In genomic region chr1:246583448-246584185, GRCh38 we compare ENCODE assay signal across 1 cellular context.
TF ChIP-seq lines count a peak whose summit lies in the region.

No MANE protein-coding gene starts in this region.

TF ChIP-seq in HepG2, 621 proteins besides CTCF, POLR2A, EP300 and RAD21 (continued from another document and continues in another):
- peak in 1 of 2 experiments; percentile 43; a peak in 1 of 4 replicates for TF ChIP-seq REST (IDR thresholded peaks at IDR 0.05; ENCODE audit: borderline replicate concordance in 1 of 2, low read depth in 1 of 2, low read length in 2 of 2)
- TF ChIP-seq, protein P1, sequence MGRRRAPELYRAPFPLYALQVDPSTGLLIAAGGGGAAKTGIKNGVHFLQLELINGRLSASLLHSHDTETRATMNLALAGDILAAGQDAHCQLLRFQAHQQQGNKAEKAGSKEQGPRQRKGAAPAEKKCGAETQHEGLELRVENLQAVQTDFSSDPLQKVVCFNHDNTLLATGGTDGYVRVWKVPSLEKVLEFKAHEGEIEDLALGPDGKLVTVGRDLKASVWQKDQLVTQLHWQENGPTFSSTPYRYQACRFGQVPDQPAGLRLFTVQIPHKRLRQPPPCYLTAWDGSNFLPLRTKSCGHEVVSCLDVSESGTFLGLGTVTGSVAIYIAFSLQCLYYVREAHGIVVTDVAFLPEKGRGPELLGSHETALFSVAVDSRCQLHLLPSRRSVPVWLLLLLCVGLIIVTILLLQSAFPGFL (CRISPR knock-in tag; IDR thresholded peaks at IDR 0.05) = no peak
- TF ChIP-seq ZNF549 (CRISPR knock-in tag; IDR thresholded peaks at IDR 0.05) = no peak
- no peak for TF ChIP-seq ATF6 (CRISPR knock-in tag; conservative IDR thresholded peaks at IDR 0.05)
- no peak for TF ChIP-seq HCFC1 (IDR thresholded peaks at IDR 0.05; ENCODE audit: low read depth, low read length)
- TF ChIP-seq NCOA1 (CRISPR knock-in tag; IDR thresholded peaks at IDR 0.05) = no peak; the same call in 1 of the 2 replicates
- peak; percentile 72 for TF ChIP-seq TCF7 (IDR thresholded peaks at IDR 0.05; ENCODE audit: low read depth)
- TF ChIP-seq TRIM24 (CRISPR knock-in tag; IDR thresholded peaks at IDR 0.05) = no peak
- TF ChIP-seq KDM4B (CRISPR knock-in tag; IDR thresholded peaks at IDR 0.05) = peak; percentile 55; the same call in 1 of the 2 replicates
- no peak for TF ChIP-seq ATAD3A (CRISPR knock-in tag; IDR thresholded peaks at IDR 0.05)
- peak; percentile 87 for TF ChIP-seq PITX1 (CRISPR knock-in tag; IDR thresholded peaks at IDR 0.05)
- no peak for TF ChIP-seq NR3C1 (CRISPR knock-in tag; IDR thresholded peaks at IDR 0.05)
- peak; percentile 56 for TF ChIP-seq JARID2 (CRISPR knock-in tag; IDR thresholded peaks at IDR 0.05; ENCODE audit: insufficient replicate concordance)
- TF ChIP-seq HOXD1 (CRISPR knock-in tag; IDR thresholded peaks at IDR 0.05) = peak; percentile 76; the same call in 1 of the 2 replicates
- TF ChIP-seq, protein P2, sequence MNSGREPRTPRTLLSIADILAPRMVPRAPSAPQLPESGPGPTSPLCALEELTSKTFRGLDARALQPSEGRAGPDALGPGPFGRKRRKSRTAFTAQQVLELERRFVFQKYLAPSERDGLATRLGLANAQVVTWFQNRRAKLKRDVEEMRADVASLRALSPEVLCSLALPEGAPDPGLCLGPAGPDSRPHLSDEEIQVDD (CRISPR knock-in tag; IDR thresholded peaks at IDR 0.05; ENCODE audit: borderline replicate concordance) = no peak
- no peak for TF ChIP-seq ZNF879 (CRISPR knock-in tag; IDR thresholded peaks at IDR 0.05)
- no peak for TF ChIP-seq REL (CRISPR knock-in tag; conservative IDR thresholded peaks at IDR 0.05)
- TF ChIP-seq ZBTB10 (CRISPR knock-in tag; IDR thresholded peaks at IDR 0.05; ENCODE audit: borderline replicate concordance) = 0 out of 2 replicates have a peak, but pooled peaks have one; percentile 27
- TF ChIP-seq ATF2 (CRISPR knock-in tag; IDR thresholded peaks at IDR 0.05) = peak; percentile 83
- TF ChIP-seq ZBTB38 (CRISPR knock-in tag; IDR thresholded peaks at IDR 0.05) = no peak
- no peak for TF ChIP-seq HNF1B (CRISPR knock-in tag; IDR thresholded peaks at IDR 0.05)
- TF ChIP-seq HDAC2 (CRISPR knock-in tag; IDR thresholded peaks at IDR 0.05) = peak; percentile 94
- TF ChIP-seq, protein P3, sequence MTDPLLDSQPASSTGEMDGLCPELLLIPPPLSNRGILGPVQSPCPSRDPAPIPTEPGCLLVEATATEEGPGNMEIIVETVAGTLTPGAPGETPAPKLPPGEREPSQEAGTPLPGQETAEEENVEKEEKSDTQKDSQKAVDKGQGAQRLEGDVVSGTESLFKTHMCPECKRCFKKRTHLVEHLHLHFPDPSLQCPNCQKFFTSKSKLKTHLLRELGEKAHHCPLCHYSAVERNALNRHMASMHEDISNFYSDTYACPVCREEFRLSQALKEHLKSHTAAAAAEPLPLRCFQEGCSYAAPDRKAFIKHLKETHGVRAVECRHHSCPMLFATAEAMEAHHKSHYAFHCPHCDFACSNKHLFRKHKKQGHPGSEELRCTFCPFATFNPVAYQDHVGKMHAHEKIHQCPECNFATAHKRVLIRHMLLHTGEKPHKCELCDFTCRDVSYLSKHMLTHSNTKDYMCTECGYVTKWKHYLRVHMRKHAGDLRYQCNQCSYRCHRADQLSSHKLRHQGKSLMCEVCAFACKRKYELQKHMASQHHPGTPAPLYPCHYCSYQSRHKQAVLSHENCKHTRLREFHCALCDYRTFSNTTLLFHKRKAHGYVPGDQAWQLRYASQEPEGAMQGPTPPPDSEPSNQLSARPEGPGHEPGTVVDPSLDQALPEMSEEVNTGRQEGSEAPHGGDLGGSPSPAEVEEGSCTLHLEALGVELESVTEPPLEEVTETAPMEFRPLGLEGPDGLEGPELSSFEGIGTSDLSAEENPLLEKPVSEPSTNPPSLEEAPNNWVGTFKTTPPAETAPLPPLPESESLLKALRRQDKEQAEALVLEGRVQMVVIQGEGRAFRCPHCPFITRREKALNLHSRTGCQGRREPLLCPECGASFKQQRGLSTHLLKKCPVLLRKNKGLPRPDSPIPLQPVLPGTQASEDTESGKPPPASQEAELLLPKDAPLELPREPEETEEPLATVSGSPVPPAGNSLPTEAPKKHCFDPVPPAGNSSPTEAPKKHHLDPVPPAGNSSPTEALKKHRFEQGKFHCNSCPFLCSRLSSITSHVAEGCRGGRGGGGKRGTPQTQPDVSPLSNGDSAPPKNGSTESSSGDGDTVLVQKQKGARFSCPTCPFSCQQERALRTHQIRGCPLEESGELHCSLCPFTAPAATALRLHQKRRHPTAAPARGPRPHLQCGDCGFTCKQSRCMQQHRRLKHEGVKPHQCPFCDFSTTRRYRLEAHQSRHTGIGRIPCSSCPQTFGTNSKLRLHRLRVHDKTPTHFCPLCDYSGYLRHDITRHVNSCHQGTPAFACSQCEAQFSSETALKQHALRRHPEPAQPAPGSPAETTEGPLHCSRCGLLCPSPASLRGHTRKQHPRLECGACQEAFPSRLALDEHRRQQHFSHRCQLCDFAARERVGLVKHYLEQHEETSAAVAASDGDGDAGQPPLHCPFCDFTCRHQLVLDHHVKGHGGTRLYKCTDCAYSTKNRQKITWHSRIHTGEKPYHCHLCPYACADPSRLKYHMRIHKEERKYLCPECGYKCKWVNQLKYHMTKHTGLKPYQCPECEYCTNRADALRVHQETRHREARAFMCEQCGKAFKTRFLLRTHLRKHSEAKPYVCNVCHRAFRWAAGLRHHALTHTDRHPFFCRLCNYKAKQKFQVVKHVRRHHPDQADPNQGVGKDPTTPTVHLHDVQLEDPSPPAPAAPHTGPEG (CRISPR knock-in tag; IDR thresholded peaks at IDR 0.05) = peak; percentile 52; the same call in 1 of the 2 replicates
- TF ChIP-seq RBM22 (optimal IDR thresholded peaks at IDR 0.05; ENCODE audit: low read length) = no peak
- TF ChIP-seq, protein P4, sequence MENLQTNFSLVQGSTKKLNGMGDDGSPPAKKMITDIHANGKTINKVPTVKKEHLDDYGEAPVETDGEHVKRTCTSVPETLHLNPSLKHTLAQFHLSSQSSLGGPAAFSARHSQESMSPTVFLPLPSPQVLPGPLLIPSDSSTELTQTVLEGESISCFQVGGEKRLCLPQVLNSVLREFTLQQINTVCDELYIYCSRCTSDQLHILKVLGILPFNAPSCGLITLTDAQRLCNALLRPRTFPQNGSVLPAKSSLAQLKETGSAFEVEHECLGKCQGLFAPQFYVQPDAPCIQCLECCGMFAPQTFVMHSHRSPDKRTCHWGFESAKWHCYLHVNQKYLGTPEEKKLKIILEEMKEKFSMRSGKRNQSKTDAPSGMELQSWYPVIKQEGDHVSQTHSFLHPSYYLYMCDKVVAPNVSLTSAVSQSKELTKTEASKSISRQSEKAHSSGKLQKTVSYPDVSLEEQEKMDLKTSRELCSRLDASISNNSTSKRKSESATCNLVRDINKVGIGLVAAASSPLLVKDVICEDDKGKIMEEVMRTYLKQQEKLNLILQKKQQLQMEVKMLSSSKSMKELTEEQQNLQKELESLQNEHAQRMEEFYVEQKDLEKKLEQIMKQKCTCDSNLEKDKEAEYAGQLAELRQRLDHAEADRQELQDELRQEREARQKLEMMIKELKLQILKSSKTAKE (CRISPR knock-in tag; IDR thresholded peaks at IDR 0.05; ENCODE audit: borderline replicate concordance) = peak; percentile 91
- TF ChIP-seq ZNF713 (CRISPR knock-in tag; IDR thresholded peaks at IDR 0.05) = no peak
- TF ChIP-seq ZNF710 (CRISPR knock-in tag; IDR thresholded peaks at IDR 0.05; ENCODE audit: borderline replicate concordance) = peak; percentile 78; the same call in 1 of the 2 replicates
- no peak for TF ChIP-seq BORCS8-MEF2B (CRISPR knock-in tag; IDR thresholded peaks at IDR 0.05)
- no peak for TF ChIP-seq ZNF605 (CRISPR knock-in tag; IDR thresholded peaks at IDR 0.05)
- no peak for TF ChIP-seq ZNF607 (CRISPR knock-in tag; IDR thresholded peaks at IDR 0.05; ENCODE audit: borderline replicate concordance)
- no peak for TF ChIP-seq ZNF740 (CRISPR knock-in tag; IDR thresholded peaks at IDR 0.05)
